1 cellular context compared by ENCODE assay signal in genomic region chrX:38841766-38842165, GRCh38.
TF ChIP-seq lines count a peak whose summit lies in the region.

No MANE protein-coding gene starts in this region.

TF ChIP-seq in K562, 482 proteins besides CTCF, POLR2A, EP300 and RAD21 (continued from another document and continues in another):
- no peak for TF ChIP-seq ARID4B (CRISPR knock-in tag; IDR thresholded peaks at IDR 0.05)
- TF ChIP-seq GTF2A2 (tag; IDR thresholded peaks at IDR 0.05), result no peak
- no peak for TF ChIP-seq TAF1 (IDR thresholded peaks at IDR 0.05; ENCODE audit: control insufficient read depth, extremely low read depth, insufficient read depth, low read length, severe bottlenecking)
- no peak for TF ChIP-seq FOXA3 (CRISPR knock-in tag; conservative IDR thresholded peaks at IDR 0.05 in 1 of 2, IDR thresholded peaks at IDR 0.05 in 1 of 2)
- no peak for TF ChIP-seq RBM34 (IDR thresholded peaks at IDR 0.05; ENCODE audit: borderline replicate concordance, insufficient read depth, low read length)
- no peak for TF ChIP-seq PHB (CRISPR knock-in tag; IDR thresholded peaks at IDR 0.05)
- TF ChIP-seq POLR2H (tag; IDR thresholded peaks at IDR 0.05; ENCODE audit: low read depth), result no peak
- peak; percentile 77 for TF ChIP-seq TAL1 (IDR thresholded peaks at IDR 0.05)
- TF ChIP-seq KDM5B (IDR thresholded peaks at IDR 0.05; ENCODE audit: insufficient replicate concordance, low read depth, low read length), result no peak
- TF ChIP-seq ARID3B (CRISPR knock-in tag; IDR thresholded peaks at IDR 0.05; ENCODE audit: borderline replicate concordance), result no peak
- no peak for TF ChIP-seq ZKSCAN8 (CRISPR knock-in tag; IDR thresholded peaks at IDR 0.05)
- TF ChIP-seq E2F3 (CRISPR knock-in tag; IDR thresholded peaks at IDR 0.05), result no peak
- TF ChIP-seq, protein P1, sequence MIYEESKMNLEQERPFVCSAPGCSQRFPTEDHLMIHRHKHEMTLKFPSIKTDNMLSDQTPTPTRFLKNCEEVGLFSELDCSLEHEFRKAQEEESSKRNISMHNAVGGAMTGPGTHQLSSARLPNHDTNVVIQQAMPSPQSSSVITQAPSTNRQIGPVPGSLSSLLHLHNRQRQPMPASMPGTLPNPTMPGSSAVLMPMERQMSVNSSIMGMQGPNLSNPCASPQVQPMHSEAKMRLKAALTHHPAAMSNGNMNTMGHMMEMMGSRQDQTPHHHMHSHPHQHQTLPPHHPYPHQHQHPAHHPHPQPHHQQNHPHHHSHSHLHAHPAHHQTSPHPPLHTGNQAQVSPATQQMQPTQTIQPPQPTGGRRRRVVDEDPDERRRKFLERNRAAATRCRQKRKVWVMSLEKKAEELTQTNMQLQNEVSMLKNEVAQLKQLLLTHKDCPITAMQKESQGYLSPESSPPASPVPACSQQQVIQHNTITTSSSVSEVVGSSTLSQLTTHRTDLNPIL (CRISPR knock-in tag; IDR thresholded peaks at IDR 0.05), result no peak
- no peak for TF ChIP-seq NRF1 (conservative IDR thresholded peaks at IDR 0.05 in 1 of 2, IDR thresholded peaks at IDR 0.05 in 1 of 2)
- no peak for TF ChIP-seq PHTF2 (CRISPR knock-in tag; IDR thresholded peaks at IDR 0.05)
- no peak for TF ChIP-seq MEF2A (IDR thresholded peaks at IDR 0.05; ENCODE audit: control insufficient read depth, low read depth, low read length)
- no peak for TF ChIP-seq MAZ (CRISPR knock-in tag; conservative IDR thresholded peaks at IDR 0.05 in 1 of 2, IDR thresholded peaks at IDR 0.05 in 1 of 2)
- no peak for TF ChIP-seq NFE2 (IDR thresholded peaks at IDR 0.05; ENCODE audit: low read depth)
- no peak for TF ChIP-seq SMARCB1 (IDR thresholded peaks at IDR 0.05; ENCODE audit: insufficient read length, low read depth)
- no peak for TF ChIP-seq ZNF764 (CRISPR knock-in tag; IDR thresholded peaks at IDR 0.05; ENCODE audit: low read depth)
- TF ChIP-seq FOXM1 (IDR thresholded peaks at IDR 0.05; ENCODE audit: low read depth), result peak; percentile 31; the same call in 1 of the 2 replicates
- no peak for TF ChIP-seq FOXM1 (CRISPR knock-in tag; IDR thresholded peaks at IDR 0.05; ENCODE audit: low read depth)
- TF ChIP-seq MAX (CRISPR knock-in tag; IDR thresholded peaks at IDR 0.05), result no peak
- peak; percentile 35; the same call in 1 of the 2 replicates for TF ChIP-seq ZNF316 (IDR thresholded peaks at IDR 0.05)
- no peak for TF ChIP-seq NFXL1 (CRISPR knock-in tag; IDR thresholded peaks at IDR 0.05)
- TF ChIP-seq NBN (IDR thresholded peaks at IDR 0.05; ENCODE audit: low read depth), result 0 out of 2 replicates have a peak, but pooled peaks have one; percentile 44
- no peak for TF ChIP-seq EWSR1 (IDR thresholded peaks at IDR 0.05; ENCODE audit: borderline replicate concordance, low read depth, partially characterized antibody)
- no peak for TF ChIP-seq FOXK2 (conservative IDR thresholded peaks at IDR 0.05 in 1 of 2, IDR thresholded peaks at IDR 0.05 in 1 of 2; ENCODE audit: low read depth in 2 of 2)
- TF ChIP-seq MEF2D (tag; conservative IDR thresholded peaks at IDR 0.05; ENCODE audit: low read depth), result no peak
- TF ChIP-seq ZNF134 (CRISPR knock-in tag; conservative IDR thresholded peaks at IDR 0.05), result no peak
- no peak for TF ChIP-seq ATF1 (CRISPR knock-in tag; IDR thresholded peaks at IDR 0.05)
- no peak for TF ChIP-seq ATF1 (tag; IDR thresholded peaks at IDR 0.05)
- TF ChIP-seq CBX2 (IDR thresholded peaks at IDR 0.05; ENCODE audit: insufficient read depth, low read length, poor library complexity, severe bottlenecking), result no peak
- TF ChIP-seq, protein P2, sequence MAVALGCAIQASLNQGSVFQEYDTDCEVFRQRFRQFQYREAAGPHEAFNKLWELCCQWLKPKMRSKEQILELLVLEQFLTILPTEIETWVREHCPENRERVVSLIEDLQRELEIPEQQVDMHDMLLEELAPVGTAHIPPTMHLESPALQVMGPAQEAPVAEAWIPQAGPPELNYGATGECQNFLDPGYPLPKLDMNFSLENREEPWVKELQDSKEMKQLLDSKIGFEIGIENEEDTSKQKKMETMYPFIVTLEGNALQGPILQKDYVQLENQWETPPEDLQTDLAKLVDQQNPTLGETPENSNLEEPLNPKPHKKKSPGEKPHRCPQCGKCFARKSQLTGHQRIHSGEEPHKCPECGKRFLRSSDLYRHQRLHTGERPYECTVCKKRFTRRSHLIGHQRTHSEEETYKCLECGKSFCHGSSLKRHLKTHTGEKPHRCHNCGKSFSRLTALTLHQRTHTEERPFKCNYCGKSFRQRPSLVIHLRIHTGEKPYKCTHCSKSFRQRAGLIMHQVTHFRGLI (CRISPR knock-in tag; IDR thresholded peaks at IDR 0.05), result no peak
- no peak for TF ChIP-seq KLF10 (CRISPR knock-in tag; IDR thresholded peaks at IDR 0.05)
- TF ChIP-seq, protein P3, sequence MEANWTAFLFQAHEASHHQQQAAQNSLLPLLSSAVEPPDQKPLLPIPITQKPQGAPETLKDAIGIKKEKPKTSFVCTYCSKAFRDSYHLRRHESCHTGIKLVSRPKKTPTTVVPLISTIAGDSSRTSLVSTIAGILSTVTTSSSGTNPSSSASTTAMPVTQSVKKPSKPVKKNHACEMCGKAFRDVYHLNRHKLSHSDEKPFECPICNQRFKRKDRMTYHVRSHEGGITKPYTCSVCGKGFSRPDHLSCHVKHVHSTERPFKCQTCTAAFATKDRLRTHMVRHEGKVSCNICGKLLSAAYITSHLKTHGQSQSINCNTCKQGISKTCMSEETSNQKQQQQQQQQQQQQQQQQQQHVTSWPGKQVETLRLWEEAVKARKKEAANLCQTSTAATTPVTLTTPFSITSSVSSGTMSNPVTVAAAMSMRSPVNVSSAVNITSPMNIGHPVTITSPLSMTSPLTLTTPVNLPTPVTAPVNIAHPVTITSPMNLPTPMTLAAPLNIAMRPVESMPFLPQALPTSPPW (CRISPR knock-in tag; IDR thresholded peaks at IDR 0.05), result no peak
- no peak for TF ChIP-seq ZBTB8A (IDR thresholded peaks at IDR 0.05; ENCODE audit: partially characterized antibody)
- no peak for TF ChIP-seq CHD4 (IDR thresholded peaks at IDR 0.05; ENCODE audit: insufficient read depth, insufficient replicate concordance, low read depth, low read length, poor library complexity, severe bottlenecking)
- TF ChIP-seq HMG20B (CRISPR knock-in tag; IDR thresholded peaks at IDR 0.05), result no peak
- TF ChIP-seq NCOR1 (IDR thresholded peaks at IDR 0.05), result peak; percentile 82
- TF ChIP-seq ZNF77 (CRISPR knock-in tag; IDR thresholded peaks at IDR 0.05), result no peak
- TF ChIP-seq, protein P4, sequence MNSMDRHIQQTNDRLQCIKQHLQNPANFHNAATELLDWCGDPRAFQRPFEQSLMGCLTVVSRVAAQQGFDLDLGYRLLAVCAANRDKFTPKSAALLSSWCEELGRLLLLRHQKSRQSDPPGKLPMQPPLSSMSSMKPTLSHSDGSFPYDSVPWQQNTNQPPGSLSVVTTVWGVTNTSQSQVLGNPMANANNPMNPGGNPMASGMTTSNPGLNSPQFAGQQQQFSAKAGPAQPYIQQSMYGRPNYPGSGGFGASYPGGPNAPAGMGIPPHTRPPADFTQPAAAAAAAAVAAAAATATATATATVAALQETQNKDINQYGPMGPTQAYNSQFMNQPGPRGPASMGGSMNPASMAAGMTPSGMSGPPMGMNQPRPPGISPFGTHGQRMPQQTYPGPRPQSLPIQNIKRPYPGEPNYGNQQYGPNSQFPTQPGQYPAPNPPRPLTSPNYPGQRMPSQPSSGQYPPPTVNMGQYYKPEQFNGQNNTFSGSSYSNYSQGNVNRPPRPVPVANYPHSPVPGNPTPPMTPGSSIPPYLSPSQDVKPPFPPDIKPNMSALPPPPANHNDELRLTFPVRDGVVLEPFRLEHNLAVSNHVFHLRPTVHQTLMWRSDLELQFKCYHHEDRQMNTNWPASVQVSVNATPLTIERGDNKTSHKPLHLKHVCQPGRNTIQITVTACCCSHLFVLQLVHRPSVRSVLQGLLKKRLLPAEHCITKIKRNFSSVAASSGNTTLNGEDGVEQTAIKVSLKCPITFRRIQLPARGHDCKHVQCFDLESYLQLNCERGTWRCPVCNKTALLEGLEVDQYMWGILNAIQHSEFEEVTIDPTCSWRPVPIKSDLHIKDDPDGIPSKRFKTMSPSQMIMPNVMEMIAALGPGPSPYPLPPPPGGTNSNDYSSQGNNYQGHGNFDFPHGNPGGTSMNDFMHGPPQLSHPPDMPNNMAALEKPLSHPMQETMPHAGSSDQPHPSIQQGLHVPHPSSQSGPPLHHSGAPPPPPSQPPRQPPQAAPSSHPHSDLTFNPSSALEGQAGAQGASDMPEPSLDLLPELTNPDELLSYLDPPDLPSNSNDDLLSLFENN (IDR thresholded peaks at IDR 0.05; ENCODE audit: low read depth in 2 of 2, low read length in 2 of 2), result no peak
- TF ChIP-seq ZNF785 (CRISPR knock-in tag; IDR thresholded peaks at IDR 0.05), result no peak
- TF ChIP-seq, protein P5, sequence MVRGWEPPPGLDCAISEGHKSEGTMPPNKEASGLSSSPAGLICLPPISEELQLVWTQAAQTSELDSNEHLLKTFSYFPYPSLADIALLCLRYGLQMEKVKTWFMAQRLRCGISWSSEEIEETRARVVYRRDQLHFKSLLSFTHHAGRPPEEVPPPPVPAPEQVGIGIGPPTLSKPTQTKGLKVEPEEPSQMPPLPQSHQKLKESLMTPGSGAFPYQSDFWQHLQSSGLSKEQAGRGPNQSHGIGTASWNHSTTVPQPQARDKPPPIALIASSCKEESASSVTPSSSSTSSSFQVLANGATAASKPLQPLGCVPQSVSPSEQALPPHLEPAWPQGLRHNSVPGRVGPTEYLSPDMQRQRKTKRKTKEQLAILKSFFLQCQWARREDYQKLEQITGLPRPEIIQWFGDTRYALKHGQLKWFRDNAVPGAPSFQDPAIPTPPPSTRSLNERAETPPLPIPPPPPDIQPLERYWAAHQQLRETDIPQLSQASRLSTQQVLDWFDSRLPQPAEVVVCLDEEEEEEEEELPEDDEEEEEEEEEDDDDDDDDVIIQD (CRISPR knock-in tag; IDR thresholded peaks at IDR 0.05), result no peak
- no peak for TF ChIP-seq RBM17 (IDR thresholded peaks at IDR 0.05; ENCODE audit: borderline replicate concordance, low read depth, low read length)
- TF ChIP-seq ZBTB49 (CRISPR knock-in tag; IDR thresholded peaks at IDR 0.05; ENCODE audit: borderline replicate concordance), result no peak
- TF ChIP-seq ATF7 (IDR thresholded peaks at IDR 0.05), result 0 out of 2 replicates have a peak, but pooled peaks have one; percentile 27
- peak; percentile 54; the same call in 1 of the 2 replicates for TF ChIP-seq EHMT2 (IDR thresholded peaks at IDR 0.05)
- no peak for TF ChIP-seq SMAD1 (IDR thresholded peaks at IDR 0.05; ENCODE audit: low read depth, low read length, partially characterized antibody)
